In genomic region chr18:58541137-58541788, GRCh38 we compare ENCODE assay signal across 7 cellular contexts.
DNase-seq lines count a peak whose midpoint lies in the region; ATAC-seq and TF ChIP-seq lines count a peak whose summit lies in the region.

No MANE protein-coding gene starts in this region.

- H3K27me3 Mint-ChIP-seq in activated naive CD8-positive, alpha-beta T cell, result no peaks in the 10 kb centered on the region
- peaks cover 4 to 25% of the 10 kb centered on the region in 2 donors for H3K27me3 Mint-ChIP-seq in natural killer cell treated with Interleukin-12 subunit alpha and Interleukin-12 subunit beta and Interleukin-15 and Interleukin-18, amount 100 ng/mL, for 72 hours

- ATAC-seq in natural killer cell treated with Interleukin-12 subunit alpha and Interleukin-12 subunit beta and Interleukin-15 and Interleukin-18, amount 100 ng/mL, for 72 hours, result no peak

- H3K9me3 Mint-ChIP-seq in activated naive CD8-positive, alpha-beta T cell (ENCODE audit: low read depth), result no peaks in the 10 kb centered on the region
- no peaks in the 10 kb centered on the region for H3K9me3 Mint-ChIP-seq in natural killer cell treated with Interleukin-12 subunit alpha and Interleukin-12 subunit beta and Interleukin-15 and Interleukin-18, amount 100 ng/mL, for 72 hours

- TF ChIP-seq CTCF in GM10266 (IDR thresholded peaks at IDR 0.05; ENCODE audit: control insufficient read depth, insufficient read depth, low read depth, missing control alignments), result peak; percentile 21

- peak overlapping the region; percentile 73 for H3K4me3 Mint-ChIP-seq in activated naive CD8-positive, alpha-beta T cell
- peak overlapping the region; percentile 66 for H3K4me3 Mint-ChIP-seq in natural killer cell treated with Interleukin-12 subunit alpha and Interleukin-12 subunit beta and Interleukin-15 and Interleukin-18, amount 100 ng/mL, for 72 hours

- H3K27ac Mint-ChIP-seq in activated naive CD8-positive, alpha-beta T cell, result peak overlapping the region; percentile 89
- peak overlapping the region; percentile 66 to 81 for H3K27ac Mint-ChIP-seq in natural killer cell treated with Interleukin-12 subunit alpha and Interleukin-12 subunit beta and Interleukin-15 and Interleukin-18, amount 100 ng/mL, for 72 hours

- no peaks in the 10 kb centered on the region for H3K36me3 Mint-ChIP-seq in activated naive CD8-positive, alpha-beta T cell
- no peaks in the 10 kb centered on the region for H3K36me3 Mint-ChIP-seq in natural killer cell treated with Interleukin-12 subunit alpha and Interleukin-12 subunit beta and Interleukin-15 and Interleukin-18, amount 100 ng/mL, for 72 hours

- H3K4me1 Mint-ChIP-seq in activated naive CD8-positive, alpha-beta T cell (ENCODE audit: low read depth), result peaks cover 51% of the 10 kb centered on the region
- H3K4me1 Mint-ChIP-seq in natural killer cell treated with Interleukin-12 subunit alpha and Interleukin-12 subunit beta and Interleukin-15 and Interleukin-18, amount 100 ng/mL, for 72 hours (ENCODE audit: low read depth in 2 of 2), result peaks cover 61 to 71% of the 10 kb centered on the region in 2 donors

- DNase-seq in GM10266 (ENCODE audit: extremely low spot score), result no peak
- DNase-seq in Kasumi-1 (lab: John Stamatoyannopoulos, UW), result peak; percentile 6 to 8
- no peak for DNase-seq in natural killer cell treated with Interleukin-12 subunit alpha and Interleukin-12 subunit beta and Interleukin-15 and Interleukin-18, amount 100 ng/mL, for 72 hours (ENCODE audit: low spot score)
- DNase-seq in LoVo (ENCODE audit: low spot score), result no peak
- no peak for DNase-seq in activated gamma-delta T cell treated with Interleukin-2 at 50 U/mL for 16 hours
- DNase-seq in SIG-M5 (lab: John Stamatoyannopoulos, UW), result no peak

Comparison
In these comparisons a context has a peak if more than half of its experiments do, and no peak if none do; other contexts are left out.
1. DNase-seq: peak in Kasumi-1 (2 of 2); none in GM10266 (single experiment), natural killer cell treated with Interleukin-12 subunit alpha and Interleukin-12 subunit beta and Interleukin-15 and Interleukin-18, amount 100 ng/mL, for 72 hours (single experiment), LoVo (single experiment), activated gamma-delta T cell treated with Interleukin-2 at 50 U/mL for 16 hours (single experiment) and SIG-M5 (single experiment).